In genomic region chr16:18759598-18760520, GRCh38 we compare ENCODE assay signal across 8 cellular contexts. TPM values are rescaled to one million over a fixed set of nuclear protein-coding genes. Genes with fewer than 3 reads are reported as not detected.
DNase-seq lines count a peak whose midpoint lies in the region; ATAC-seq and TF ChIP-seq lines count a peak whose summit lies in the region.
"Not testable (repeated sequence)": the region's sequence is repeated elsewhere in the genome, so short reads cannot be mapped to it uniquely, and the experiment has no call there.

No MANE protein-coding gene starts in this region.

- not testable (repeated sequence) for H3K4me1 ChIP-seq in breast epithelium; iPS-18a (ENCODE audit: control insufficient read depth, low read depth, low read length); gastrocnemius medialis

- TF ChIP-seq POLR2A in breast epithelium (IDR thresholded peaks at IDR 0.05); gastrocnemius medialis (IDR thresholded peaks at IDR 0.05): not testable (repeated sequence)

- H3K9ac ChIP-seq in iPS-18a (ENCODE audit: low read length), result not testable (repeated sequence)

- H3K4me3 ChIP-seq in breast epithelium, gastrocnemius medialis: not testable (repeated sequence)
- peak overlapping the region; percentile 39 for H3K4me3 ChIP-seq in iPS-18a (ENCODE audit: low read length)

- not testable (repeated sequence) for H3K27me3 ChIP-seq in breast epithelium; iPS-18a (ENCODE audit: control insufficient read depth, insufficient read depth, low read length); gastrocnemius medialis

- TF ChIP-seq CTCF in AG09319 (IDR thresholded peaks at IDR 0.05; ENCODE audit: low read depth, low read length), result peak; percentile 38
- TF ChIP-seq CTCF in breast epithelium (IDR thresholded peaks at IDR 0.05), result peak in 2 of 3 donors; percentile 34 to 64
- TF ChIP-seq CTCF in gastrocnemius medialis (IDR thresholded peaks at IDR 0.05 in 4 of 5, conservative IDR thresholded peaks at IDR 0.05 in 1 of 5), result peak; percentile 55 to 76 (median 59)

- intact Hi-C loops in breast epithelium (cut with DNase I; ENCODE audit: low total_unique reads); gastrocnemius medialis (cut with DNase I; ENCODE audit: low total_unique reads): not testable (repeated sequence)

- not testable (repeated sequence) for H3K9me3 ChIP-seq in breast epithelium; iPS-18a (ENCODE audit: control insufficient read depth, low read depth, low read length); gastrocnemius medialis

- in situ Hi-C loops in gastrocnemius medialis (cut with MboI; ENCODE audit: low sequenced_read_pairs in 4 of 4), result not testable (repeated sequence)

- H3K36me3 ChIP-seq in breast epithelium; iPS-18a (ENCODE audit: control insufficient read depth, low read depth, low read length); gastrocnemius medialis: not testable (repeated sequence)

- DNase-seq in AG09319 (ENCODE audit: extremely low read depth, low read depth), result not testable (repeated sequence)
- DNase-seq in NCI-H524 (lab: John Stamatoyannopoulos, UW) (peak; percentile 3 to 64), breast epithelium (ENCODE audit: low spot score in 2 of 2) (peak in 1 of 2 donors; percentile 26), gastrocnemius medialis (peak in 1 of 2 donors; percentile 51)
- DNase-seq in activated CD4-positive, alpha-beta T cell treated with anti-CD3 and anti-CD28 coated beads for 48 hours, result peak; percentile 60

- not testable (repeated sequence) for H3K27ac ChIP-seq in breast epithelium; iPS-18a (ENCODE audit: low read length); gastrocnemius medialis

- ATAC-seq in GM18861 (IDR thresholded peaks at IDR 0.05; ENCODE audit: unreplicated experiment), result peak; percentile 49
- peak; percentile 52 for ATAC-seq in HG03097 (IDR thresholded peaks at IDR 0.05; ENCODE audit: low FRiP score, unreplicated experiment)
- peak; percentile 71 to 85 for ATAC-seq in gastrocnemius medialis

RNA-seq across cellular contexts. Expression of gene RPS15A, which starts 30.3 kb away (rescaled TPM):
- total RNA-seq in breast epithelium (1,000 to 10,000 TPM; 2,031 to 3,077 (median 2,955) TPM), gastrocnemius medialis (1,000 to 10,000 TPM; 1,340 to 2,259 (median 1,706) TPM)

RNA-seq across cellular contexts. Expression of gene ARL6IP1, which starts 41.5 kb away (rescaled TPM):
- total RNA-seq in breast epithelium (100 to 1,000 TPM; 199 to 368 (median 302) TPM), gastrocnemius medialis (10 to 100 TPM; 25.2 to 40.5 (median 37.5) TPM)

Comparison
In these comparisons a context has a peak if more than half of its experiments do, and no peak if none do; other contexts are left out.
1. RNA of gene ARL6IP1, which starts 41.5 kb away (total RNA-seq): 199 to 368 TPM in breast epithelium; 25.2 to 40.5 TPM in gastrocnemius medialis; every median in the first group is over 4 times any median in the second.
2. Peak in every context shown above with its lines, with median percentiles within 50 percentile points of each other: CTCF ChIP-seq and ATAC-seq.